Comparison of ENCODE assay signal across 21 cellular contexts in the genomic region with DNA sequence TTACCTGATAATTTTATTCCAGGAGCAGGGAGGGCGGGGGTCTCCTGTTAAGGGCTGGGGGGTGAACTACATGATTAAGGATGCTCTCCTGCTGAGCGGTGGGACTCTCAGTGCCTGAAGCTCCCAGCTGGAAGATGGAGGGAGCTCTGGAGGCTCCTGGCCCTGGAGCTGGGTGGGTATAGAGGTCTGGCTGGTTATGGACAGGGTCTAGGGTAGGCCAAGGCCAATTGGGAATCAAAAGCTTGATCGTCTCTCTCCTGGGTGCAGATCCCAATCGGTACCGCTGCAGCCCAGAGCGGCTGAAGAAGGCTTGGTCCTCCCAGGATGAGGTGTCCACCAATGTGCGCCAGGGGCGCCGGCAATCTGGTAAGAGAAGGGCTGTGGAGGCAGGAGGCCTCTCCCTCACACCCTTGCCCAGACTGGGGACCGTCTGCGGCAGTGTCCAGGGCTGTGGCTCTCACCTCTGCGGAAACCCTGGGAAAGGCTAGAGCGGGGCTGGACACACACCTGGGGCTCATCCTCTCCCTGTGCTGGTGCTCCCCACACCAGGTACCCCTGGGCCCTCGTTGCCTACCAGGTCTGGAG. TPM values are rescaled to one million over a fixed set of nuclear protein-coding genes. Genes with fewer than 3 reads are reported as not detected.
DNase-seq lines count a peak whose midpoint lies in the region; ATAC-seq, FAIRE-seq and TF ChIP-seq lines count a peak whose summit lies in the region.
"Had no signal": no experiment of that assay in that cellular context is flagged by ENCODE, and none has a peak within 500 bp of the region (broad histone marks: within the 10 kb centered on the region; RNA-seq: fewer than 3 reads in every experiment).

No MANE protein-coding gene starts in this region.

- ATAC-seq in right lobe of liver (no peak), HepG2 (no peak), GM19328 (IDR thresholded peaks at IDR 0.05; ENCODE audit: unreplicated experiment) (no peak)
- ATAC-seq: K562 had no signal

- intact Hi-C loops in right lobe of liver (cut with DNase I), result no loop called here
- intact Hi-C loops in HepG2 (cut with micrococcal nuclease; ENCODE audit: unreplicated experiment), result no loop called here

- TF ChIP-seq CTCF in right lobe of liver (IDR thresholded peaks at IDR 0.05) (no peak), HepG2 (CRISPR knock-in tag; IDR thresholded peaks at IDR 0.05) (no peak), osteoblast (IDR thresholded peaks at IDR 0.05; ENCODE audit: extremely low read depth, low read depth, low read length) (no peak)

- H3K4me2 ChIP-seq in HepG2 (ENCODE audit: low read depth, low read length) (no peak overlapping the region), osteoblast (ENCODE audit: insufficient read depth, low read length) (no peak overlapping the region)

- TF ChIP-seq RAD21 in HepG2 (CRISPR knock-in tag; IDR thresholded peaks at IDR 0.05), result no peak

- H3K9ac ChIP-seq in HepG2 (ENCODE audit: insufficient read depth, low read depth, low read length), result no peak overlapping the region

- no peak overlapping the region for H3K27ac ChIP-seq in right lobe of liver
- no peak overlapping the region for H3K27ac ChIP-seq in HepG2 (ENCODE audit: extremely low read length, insufficient read depth, low read length)
- no peak overlapping the region for H3K27ac ChIP-seq in osteoblast (ENCODE audit: low read depth, low read length)
- H3K27ac ChIP-seq: SJCRH30 had no signal

- TF ChIP-seq EP300 in HepG2 (IDR thresholded peaks at IDR 0.05; ENCODE audit: low read depth in 2 of 2, low read length in 2 of 2) (no peak), HepG2 (CRISPR knock-in tag; IDR thresholded peaks at IDR 0.05; ENCODE audit: borderline replicate concordance) (no peak)

- DNase-seq in right lobe of liver (peak in 2 of 3 donors; percentile 19 to 53), HepG2 (ENCODE audit: low spot score) (no peak), islet precursor cell (peak; percentile 43), osteoblast (ENCODE audit: insufficient read length, low spot score, missing footprints) (peak; percentile 52), dedifferentiated amniotic fluid mesenchymal stem cell (ENCODE audit: extremely low spot score) (no peak), GM12892 (ENCODE audit: insufficient read length) (no peak), amygdala (lab: John Stamatoyannopoulos, UW) (no peak)
- DNase-seq: EL; GF-D8; MM.1S; NCI-H1048; NCI-H1436; NCI-H1930; NCI-H2227 treated with DMSO at 0.1 percent for 48 hours; NCI-H510A; NK-92 treated with Interleukin-12 subunit alpha and Interleukin-12 subunit beta, amount 100 ng/mL, for 24 hours; SJCRH30 had no signal

- no TSS peak for BruUV-seq in HepG2 (replicated peaks; lab: Mats Ljungman, UMichigan)

- H3K4me3 ChIP-seq in right lobe of liver (no peak overlapping the region), HepG2 (replicated peaks in 1 of 3; ENCODE audit: insufficient read depth in 1 of 3, low read depth in 2 of 3, low read length in 3 of 3) (no peak overlapping the region), osteoblast (ENCODE audit: insufficient read depth, low read length) (no peak overlapping the region)
- H3K4me3 ChIP-seq: K562, SJCRH30 had no signal

- FAIRE-seq in HepG2 (lab: Jason Lieb, UNC), result no peak
- no peak for FAIRE-seq in GM12892 (lab: Jason Lieb, UNC)
- FAIRE-seq: A204.1, GM19239, K562 had no signal

- H3K79me2 ChIP-seq in HepG2 (ENCODE audit: insufficient read depth, low read length) (no peaks in the 10 kb centered on the region), osteoblast (ENCODE audit: insufficient read depth, low read length) (no peaks in the 10 kb centered on the region)

- no peak overlapping the region for H2AFZ ChIP-seq in HepG2 (ENCODE audit: low read length)
- no peak overlapping the region for H2AFZ ChIP-seq in osteoblast (ENCODE audit: low read length)

- H3K4me1 ChIP-seq in right lobe of liver (peaks cover 0 to 9% (median 4%) of the 10 kb centered on the region in 4 donors), HepG2 (ENCODE audit: insufficient read depth, low read length) (peaks cover 18% of the 10 kb centered on the region), osteoblast (ENCODE audit: insufficient read depth, low read length) (no peaks in the 10 kb centered on the region)
- H3K4me1 ChIP-seq: SJCRH30 had no signal

- H4K20me1 ChIP-seq in HepG2 (ENCODE audit: insufficient read depth, low read length), result no peaks in the 10 kb centered on the region
- no peaks in the 10 kb centered on the region for H4K20me1 ChIP-seq in osteoblast (ENCODE audit: insufficient read depth, low read length)

- CTCF ChIA-PET in HepG2 (lab: Yijun Ruan, JAX; ENCODE audit: low intra/inter-chr PET ratio, low total read pairs), result no interaction called here

- WGBS in right lobe of liver (ENCODE audit: insufficient coverage, low coverage, low lambda C conversion rate, missing lambda C conversion rate), result 86% methylated on average over 5 of the region's 14 CpGs
- WGBS in HepG2 (ENCODE audit: low lambda C conversion rate), result 93% methylated on average over 11 of the region's 14 CpGs

- peaks cover 0 to 36% (median 8%) of the 10 kb centered on the region in 4 donors for H3K36me3 ChIP-seq in right lobe of liver
- peaks cover 10 to 14% of the 10 kb centered on the region in 2 experiments; a peak in 3 of 5 replicates for H3K36me3 ChIP-seq in HepG2 (replicated peaks in 1 of 2; ENCODE audit: control insufficient read depth in 1 of 2, insufficient read depth in 2 of 2, low read length in 2 of 2)
- H3K36me3 ChIP-seq in osteoblast (ENCODE audit: insufficient read depth, low read length), result no peaks in the 10 kb centered on the region

- in situ Hi-C loops in HepG2 (cut with HindIII; ENCODE audit: extremely low pct_ligation_motif_present, low pct_unique_long_range_greater_than_20kb), result no loop called here

- no peak for TF ChIP-seq POLR2A in right lobe of liver (IDR thresholded peaks at IDR 0.05)
- TF ChIP-seq POLR2A in HepG2 (IDR thresholded peaks at IDR 0.05; ENCODE audit: insufficient read depth in 1 of 2, low read depth in 2 of 2, low read length in 2 of 2), result no peak
- TF ChIP-seq POLR2A in GM12892 (IDR thresholded peaks at IDR 0.05; ENCODE audit: low read depth, low read length), result no peak

- H3K9me3 ChIP-seq in right lobe of liver, result no peaks in the 10 kb centered on the region
- H3K9me3 ChIP-seq in HepG2 (ENCODE audit: low read length), result no peaks in the 10 kb centered on the region
- H3K9me3 ChIP-seq in osteoblast (ENCODE audit: low read depth, low read length), result no peaks in the 10 kb centered on the region
- H3K9me3 ChIP-seq: SJCRH30 had no signal

- H3K27me3 ChIP-seq in right lobe of liver, result no peaks in the 10 kb centered on the region
- H3K27me3 ChIP-seq in HepG2 (ENCODE audit: control insufficient read depth in 1 of 2, insufficient read depth in 2 of 2, low read length in 2 of 2), result no peaks in the 10 kb centered on the region
- no peaks in the 10 kb centered on the region for H3K27me3 ChIP-seq in osteoblast (ENCODE audit: insufficient read depth, low read length)
- H3K27me3 ChIP-seq: SJCRH30 had no signal

- POLR2A ChIA-PET in HepG2 (lab: Yijun Ruan, JAX), result no interaction called here

TF ChIP-seq in HepG2, 621 proteins besides CTCF, POLR2A, EP300 and RAD21:
- TF ChIP-seq RBM22 (optimal IDR thresholded peaks at IDR 0.05; ENCODE audit: low read length) (no peak), ZNF460 (CRISPR knock-in tag; IDR thresholded peaks at IDR 0.05; ENCODE audit: borderline replicate concordance) (no peak), ZNF589 (CRISPR knock-in tag; conservative IDR thresholded peaks at IDR 0.05) (no peak), FOXA1 (IDR thresholded peaks at IDR 0.05) (no peak), FOXA1 (CRISPR knock-in tag; IDR thresholded peaks at IDR 0.05) (no peak), ZNF367 (CRISPR knock-in tag; IDR thresholded peaks at IDR 0.05; ENCODE audit: borderline replicate concordance) (no peak), MXI1 (IDR thresholded peaks at IDR 0.05; ENCODE audit: borderline replicate concordance, low read depth, low read length) (no peak), ATRX (CRISPR knock-in tag; IDR thresholded peaks at IDR 0.05; ENCODE audit: borderline replicate concordance) (no peak)
- TF ChIP-seq, protein P1, sequence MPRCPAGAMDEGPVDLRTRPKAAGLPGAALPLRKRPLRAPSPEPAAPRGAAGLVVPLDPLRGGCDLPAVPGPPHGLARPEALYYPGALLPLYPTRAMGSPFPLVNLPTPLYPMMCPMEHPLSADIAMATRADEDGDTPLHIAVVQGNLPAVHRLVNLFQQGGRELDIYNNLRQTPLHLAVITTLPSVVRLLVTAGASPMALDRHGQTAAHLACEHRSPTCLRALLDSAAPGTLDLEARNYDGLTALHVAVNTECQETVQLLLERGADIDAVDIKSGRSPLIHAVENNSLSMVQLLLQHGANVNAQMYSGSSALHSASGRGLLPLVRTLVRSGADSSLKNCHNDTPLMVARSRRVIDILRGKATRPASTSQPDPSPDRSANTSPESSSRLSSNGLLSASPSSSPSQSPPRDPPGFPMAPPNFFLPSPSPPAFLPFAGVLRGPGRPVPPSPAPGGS (CRISPR knock-in tag; IDR thresholded peaks at IDR 0.05), result no peak

RNA-seq across cellular contexts. Expression of a gene that starts 28.4 kb away (rescaled TPM):
- total RNA-seq in right lobe of liver (10 to 100 TPM; 25.4 to 49.1 (median 28.0) TPM), HepG2 (2016; rRNA removed; fragmentation: Illumina TruSeq; extraction: Trizol) (9.5 and 9.8 TPM in 2 replicates), osteoblast (2.9 and 5.4 TPM in 2 replicates)
- 0.61 and 0.88 TPM in 2 replicates for total RNA-seq in HepG2 (2016; cell fraction: cytosol; rRNA removed; fragmentation: Illumina TruSeq; extraction: Trizol; ENCODE audit: low read depth)
- total RNA-seq in HepG2 (2016; cell fraction: insoluble cytoplasmic fraction; rRNA removed; fragmentation: Illumina TruSeq; extraction: Trizol), result 7.2 and 11.8 TPM in 2 replicates
- total RNA-seq in HepG2 (2016; cell fraction: membrane; rRNA removed; fragmentation: Illumina TruSeq; extraction: Trizol), result 5.6 and 6.4 TPM in 2 replicates
- 9.3 and 10.4 TPM in 2 replicates for total RNA-seq in HepG2 (2016; cell fraction: nucleus; rRNA removed; fragmentation: Illumina TruSeq; extraction: Trizol)
- 7.1 and 7.2 TPM in 2 replicates for polyA plus RNA-seq in HepG2 (2011; rRNA removed)
- 2.7 and 5.6 TPM in 2 replicates for polyA plus RNA-seq in HepG2 (2011; cell fraction: cytosol; rRNA removed)
- polyA plus RNA-seq in HepG2 (2011; cell fraction: nucleus; rRNA removed), result 13.8 and 16.9 TPM in 2 replicates
- polyA plus RNA-seq in HepG2 (2012), result 5.4 and 8.7 TPM in 2 replicates
- polyA plus RNA-seq in HepG2 (2016; cell fraction: cytosol; fragmentation: Illumina TruSeq; extraction: Trizol; ENCODE audit: low read depth), result 0.60 and 0.61 TPM in 2 replicates
- polyA plus RNA-seq in HepG2 (2016; cell fraction: insoluble cytoplasmic fraction; fragmentation: Illumina TruSeq; extraction: Trizol; ENCODE audit: low read depth), result 6.0 and 8.8 TPM in 2 replicates
- 2.1 and 2.2 TPM in 2 replicates for polyA plus RNA-seq in HepG2 (2016; cell fraction: membrane; fragmentation: Illumina TruSeq; extraction: Trizol; ENCODE audit: low read depth)
- polyA plus RNA-seq in HepG2 (2016; cell fraction: nucleus; fragmentation: Illumina TruSeq; extraction: Trizol; ENCODE audit: insufficient read depth, low read depth), result 28.5 and 30.1 TPM in 2 replicates
- 9.5 and 51.9 TPM in 2 replicates for polyA minus RNA-seq in HepG2 (2011; rRNA and poly(A)+ RNA removed; ENCODE audit: low replicate concordance)
- polyA minus RNA-seq in HepG2 (2011; cell fraction: cytosol; rRNA and poly(A)+ RNA removed), result 4.6 and 5.4 TPM in 2 replicates
- polyA minus RNA-seq in HepG2 (2011; cell fraction: nucleus; rRNA and poly(A)+ RNA removed), result 5.1 and 12.0 TPM in 2 replicates
- 0.30 TPM for polyA plus RNA-seq in GM12892 (2012; ENCODE audit: missing spikeins)

Comparison
In these comparisons a context has a peak if more than half of its experiments do, and no peak if none do; other contexts are left out.
1. DNase-seq: peak in right lobe of liver (2 of 3), islet precursor cell (single experiment) and osteoblast (single experiment); none in HepG2 (single experiment), dedifferentiated amniotic fluid mesenchymal stem cell (single experiment), GM12892 (single experiment) and amygdala (0 of 56).